ENCODE assay signal across 15 cellular contexts in the genomic region with DNA sequence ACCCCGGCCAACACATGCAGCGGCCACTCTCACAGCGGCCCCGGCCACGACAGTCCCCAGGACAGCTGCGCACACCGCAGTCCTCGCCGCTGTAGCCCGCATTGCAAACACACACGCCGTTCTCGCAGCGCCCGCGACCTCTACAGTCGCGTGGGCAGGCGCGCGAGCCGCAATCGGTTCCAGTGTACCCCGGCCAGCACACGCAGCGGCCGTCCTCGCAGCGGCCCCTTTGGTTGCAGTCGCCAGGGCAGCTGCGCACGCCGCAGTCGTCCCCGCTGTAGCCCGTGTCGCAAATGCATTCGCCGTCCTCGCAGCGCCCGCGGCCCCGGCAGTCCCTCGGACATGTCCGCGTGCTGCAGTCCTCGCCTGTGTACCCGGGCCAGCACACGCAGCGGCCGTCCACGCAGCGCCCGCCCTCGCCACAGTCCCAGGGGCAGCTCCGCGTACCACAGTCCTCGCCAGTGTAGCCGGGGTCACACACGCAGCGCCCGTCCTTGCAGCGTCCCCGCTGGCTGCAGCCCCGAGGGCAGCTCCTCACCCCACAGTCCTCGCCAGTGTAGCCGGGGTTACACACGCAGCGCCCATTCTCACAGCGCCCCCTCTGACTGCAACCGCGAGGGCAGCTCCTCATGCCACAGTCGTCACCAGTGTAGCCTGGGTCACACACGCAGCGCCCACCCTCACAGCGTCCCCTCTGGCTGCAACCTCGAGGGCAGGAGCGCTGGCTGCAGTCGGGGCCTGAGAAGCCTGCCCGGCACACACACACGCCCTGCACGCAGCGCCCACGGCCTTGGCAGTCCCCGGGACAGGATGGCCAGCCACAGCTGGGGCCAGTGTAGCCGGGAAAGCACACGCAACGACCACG. TPM values are rescaled to one million over a fixed set of nuclear protein-coding genes. Genes with fewer than 3 reads are reported as not detected.
DNase-seq lines count a peak whose midpoint lies in the region; ATAC-seq and TF ChIP-seq lines count a peak whose summit lies in the region.
"Had no signal": no experiment of that assay in that cellular context is flagged by ENCODE, and none has a peak within 500 bp of the region (broad histone marks: within the 10 kb centered on the region; RNA-seq: fewer than 3 reads in every experiment).

No MANE protein-coding gene starts in this region.

- peak overlapping the region; percentile 46 to 75 for H3K18ac ChIP-seq in mesenchymal stem cell (ENCODE audit: low read depth in 1 of 2, low read length in 2 of 2)

- peak; percentile 22 to 32 for ATAC-seq in activated naive CD4-positive, alpha-beta T cell treated with anti-CD3 and anti-CD28 coated beads, Interleukin-2, amount 50 U/mL, for 72 hours
- peak; percentile 25 for ATAC-seq in upper lobe of right lung
- no peak for ATAC-seq in GM21423 (IDR thresholded peaks at IDR 0.05; ENCODE audit: unreplicated experiment)
- ATAC-seq in GM21529 (IDR thresholded peaks at IDR 0.05; ENCODE audit: unreplicated experiment) = no peak
- no peak for ATAC-seq in stimulated activated memory B cell treated with anti-CD40 and anti-IgM and Interleukin-4, amounts not matched to agents 10 μg/mL and 1 μg/mL and 100 μg/mL, for 72 hours

- no peak overlapping the region for H3K27ac ChIP-seq in brain microvascular endothelial cell
- H3K27ac ChIP-seq in mesenchymal stem cell (ENCODE audit: low read length, poor library complexity, severe bottlenecking) = no peak overlapping the region
- H3K27ac ChIP-seq in upper lobe of right lung = no peak overlapping the region

- H3K9ac ChIP-seq in mesenchymal stem cell (ENCODE audit: low read length) = no peak overlapping the region

- no peak overlapping the region for H3K4me3 ChIP-seq in brain microvascular endothelial cell (ENCODE audit: low read depth, low read length)
- H3K4me3 ChIP-seq in mesenchymal stem cell (ENCODE audit: insufficient read depth in 1 of 2, low read depth in 1 of 2, low read length in 2 of 2) = peak overlapping the region in 1 of 2 experiments; percentile 14
- peak overlapping the region; percentile 8 for H3K4me3 ChIP-seq in upper lobe of right lung

- H3K79me1 ChIP-seq in mesenchymal stem cell (replicated peaks; ENCODE audit: low read length, poor library complexity, severe bottlenecking) = no peaks in the 10 kb centered on the region

- H3K36me3 Mint-ChIP-seq in activated naive CD4-positive, alpha-beta T cell treated with anti-CD3 and anti-CD28 coated beads, Interleukin-2, amount 50 U/mL, for 72 hours = no peaks in the 10 kb centered on the region
- H3K36me3 Mint-ChIP-seq in stimulated activated memory B cell treated with anti-CD40 and anti-IgM and Interleukin-4, amounts not matched to agents 10 μg/mL and 1 μg/mL and 100 μg/mL, for 72 hours = no peaks in the 10 kb centered on the region

- in situ Hi-C loops in brain microvascular endothelial cell (cut with HindIII; ENCODE audit: low pct_ligation_motif_present, low sequenced_read_pairs) = no loop called here

- peak overlapping the region in 1 of 2 experiments; percentile 85 for H3K14ac ChIP-seq in mesenchymal stem cell (ENCODE audit: low read length in 2 of 2)

- 71% methylated on average over 90 of the region's 90 CpGs for WGBS in mesenchymal stem cell

- no peak overlapping the region for H2BK15ac ChIP-seq in mesenchymal stem cell (ENCODE audit: low read depth, poor library complexity, severe bottlenecking)

- H3K27me3 ChIP-seq in brain microvascular endothelial cell (replicated peaks) (peaks cover 43% of the 10 kb centered on the region), mesenchymal stem cell (ENCODE audit: control insufficient read depth in 1 of 2, insufficient read depth in 1 of 2, low read length in 2 of 2) (peaks cover 0 to 53% of the 10 kb centered on the region in 2 experiments), upper lobe of right lung (peaks cover 22% of the 10 kb centered on the region)

- H3K4me3 Mint-ChIP-seq in stimulated activated memory B cell treated with anti-CD40 and anti-IgM and Interleukin-4, amounts not matched to agents 10 μg/mL and 1 μg/mL and 100 μg/mL, for 72 hours = no peak overlapping the region
- H3K4me3 Mint-ChIP-seq: activated CD4-positive, alpha-beta T cell treated with anti-CD3 and anti-CD28 coated beads, Interleukin-2, amount 10 ng/mL, durations not matched to agents 24 days and 14 days had no signal

- no peak overlapping the region for H3K4me2 ChIP-seq in mesenchymal stem cell (ENCODE audit: low read length, poor library complexity, severe bottlenecking)

- no peak for DNase-seq in activated naive CD4-positive, alpha-beta T cell treated with anti-CD3 and anti-CD28 coated beads, Interleukin-2, amount 50 U/mL, for 72 hours (ENCODE audit: low spot score in 2 of 2)
- DNase-seq in activated naive CD4-positive, alpha-beta T cell (lab: John Stamatoyannopoulos, UW) = no peak
- DNase-seq in brain microvascular endothelial cell (no peak), mesenchymal stem cell (no peak), upper lobe of right lung (no peak)
- DNase-seq: activated CD4-positive, alpha-beta T cell treated with anti-CD3 and anti-CD28 coated beads, Interleukin-2, amount 10 ng/mL, durations not matched to agents 24 days and 14 days; activated gamma-delta T cell treated with Interleukin-2 at 50 U/mL for 16 hours; foreskin fibroblast; MV-4-11; occipital lobe; stimulated activated CD4-positive, alpha-beta T cell treated with anti-CD3 and anti-CD28 coated beads, Interleukin-4, amount 100 ng/mL, for 24 hours; SW 1271 had no signal

- no peak overlapping the region for H2BK5ac ChIP-seq in mesenchymal stem cell (ENCODE audit: low read depth, low read length, poor library complexity, severe bottlenecking)

- H3K4ac ChIP-seq in mesenchymal stem cell (ENCODE audit: low read depth in 1 of 2, low read length in 2 of 2) = peak overlapping the region in 1 of 2 experiments; percentile 37

- H3K23ac ChIP-seq in mesenchymal stem cell (ENCODE audit: low read length in 2 of 2) = peak overlapping the region in 1 of 2 experiments; percentile 48

- no peak overlapping the region for H3K27ac Mint-ChIP-seq in activated naive CD4-positive, alpha-beta T cell treated with anti-CD3 and anti-CD28 coated beads, Interleukin-2, amount 50 U/mL, for 72 hours
- H3K27ac Mint-ChIP-seq in stimulated activated memory B cell treated with anti-CD40 and anti-IgM and Interleukin-4, amounts not matched to agents 10 μg/mL and 1 μg/mL and 100 μg/mL, for 72 hours = no peak overlapping the region
- H3K27ac Mint-ChIP-seq: activated CD4-positive, alpha-beta T cell treated with anti-CD3 and anti-CD28 coated beads, Interleukin-2, amount 10 ng/mL, durations not matched to agents 24 days and 14 days had no signal

- peak overlapping the region; percentile 6 to 95 for H2BK12ac ChIP-seq in mesenchymal stem cell (ENCODE audit: low read length in 2 of 2)

- peak overlapping the region; percentile 22 for H4K8ac ChIP-seq in mesenchymal stem cell (ENCODE audit: low read length)

- H2AFZ ChIP-seq in mesenchymal stem cell (ENCODE audit: low read depth, low read length) = no peak overlapping the region

- no peaks in the 10 kb centered on the region for H3K36me3 ChIP-seq in brain microvascular endothelial cell (replicated peaks)
- H3K36me3 ChIP-seq in mesenchymal stem cell (ENCODE audit: control insufficient read depth in 1 of 2, insufficient read depth in 2 of 2, low read depth in 1 of 2, low read length in 2 of 2) = peaks cover 0 to 74% of the 10 kb centered on the region in 2 experiments
- H3K36me3 ChIP-seq in upper lobe of right lung = peaks cover 19% of the 10 kb centered on the region

- no peak overlapping the region for H2BK120ac ChIP-seq in mesenchymal stem cell (ENCODE audit: low read depth, low read length)

- H3K4me1 ChIP-seq in mesenchymal stem cell (ENCODE audit: control insufficient read depth, insufficient read depth, low read depth, low read length) (peaks cover 4% of the 10 kb centered on the region), upper lobe of right lung (peaks cover 20% of the 10 kb centered on the region)

- peak overlapping the region; percentile 19 for H4K91ac ChIP-seq in mesenchymal stem cell (ENCODE audit: low read length)

- peak; percentile 26 for TF ChIP-seq CTCF in brain microvascular endothelial cell (IDR thresholded peaks at IDR 0.05; ENCODE audit: low read depth, low read length, missing control alignments)
- TF ChIP-seq CTCF in upper lobe of right lung (IDR thresholded peaks at IDR 0.05) = peak; percentile 6

- H2AK5ac ChIP-seq in mesenchymal stem cell (ENCODE audit: low read length, severe bottlenecking) = no peak overlapping the region

- peaks cover 72% of the 10 kb centered on the region for H3K27me3 Mint-ChIP-seq in stimulated activated memory B cell treated with anti-CD40 and anti-IgM and Interleukin-4, amounts not matched to agents 10 μg/mL and 1 μg/mL and 100 μg/mL, for 72 hours

- no peaks in the 10 kb centered on the region for H3K9me3 ChIP-seq in mesenchymal stem cell (ENCODE audit: control insufficient read depth, low read length)
- H3K9me3 ChIP-seq in upper lobe of right lung = no peaks in the 10 kb centered on the region

- H3K9me3 Mint-ChIP-seq in activated naive CD4-positive, alpha-beta T cell treated with anti-CD3 and anti-CD28 coated beads, Interleukin-2, amount 50 U/mL, for 72 hours = no peaks in the 10 kb centered on the region
- H3K9me3 Mint-ChIP-seq in stimulated activated memory B cell treated with anti-CD40 and anti-IgM and Interleukin-4, amounts not matched to agents 10 μg/mL and 1 μg/mL and 100 μg/mL, for 72 hours = no peaks in the 10 kb centered on the region
- H3K9me3 Mint-ChIP-seq: activated CD4-positive, alpha-beta T cell treated with anti-CD3 and anti-CD28 coated beads, Interleukin-2, amount 10 ng/mL, durations not matched to agents 24 days and 14 days had no signal

- peaks cover 7% of the 10 kb centered on the region for H3K4me1 Mint-ChIP-seq in stimulated activated memory B cell treated with anti-CD40 and anti-IgM and Interleukin-4, amounts not matched to agents 10 μg/mL and 1 μg/mL and 100 μg/mL, for 72 hours
- H3K4me1 Mint-ChIP-seq: activated CD4-positive, alpha-beta T cell treated with anti-CD3 and anti-CD28 coated beads, Interleukin-2, amount 10 ng/mL, durations not matched to agents 24 days and 14 days had no signal

- intact Hi-C loops in upper lobe of right lung (cut with DNase I) = no loop called here

RNA-seq across cellular contexts. Expression of gene TNXB, which starts 12.5 kb away (rescaled TPM):
- total RNA-seq in activated naive CD4-positive, alpha-beta T cell treated with anti-CD3 and anti-CD28 coated beads, Interleukin-2, amount 50 U/mL, for 72 hours = 10 to 100 TPM; 10.1 to 30.4 TPM
- polyA plus RNA-seq in mesenchymal stem cell (2013, experiment 1 of 2) = 3.9 TPM
- polyA plus RNA-seq in mesenchymal stem cell (2013, experiment 2 of 2) = 3.2 TPM
- total RNA-seq in upper lobe of right lung = 162 TPM

RNA-seq across cellular contexts. Expression of gene ATF6B, which starts 31.4 kb away (rescaled TPM):
- 100 to 1,000 TPM in 1 of 2 donors, 10 to 100 TPM in 1; 87.5 to 101 TPM for total RNA-seq in activated naive CD4-positive, alpha-beta T cell treated with anti-CD3 and anti-CD28 coated beads, Interleukin-2, amount 50 U/mL, for 72 hours
- polyA plus RNA-seq in mesenchymal stem cell (2013, experiment 1 of 2) = 68.3 TPM
- 66.3 TPM for polyA plus RNA-seq in mesenchymal stem cell (2013, experiment 2 of 2)
- 78.1 TPM for total RNA-seq in upper lobe of right lung

RNA-seq across cellular contexts. Expression of gene FKBPL, which starts 33.5 kb away (rescaled TPM):
- 10 to 100 TPM in 1 of 2 donors, 1 to 10 TPM in 1; 9.3 to 15.8 TPM for total RNA-seq in activated naive CD4-positive, alpha-beta T cell treated with anti-CD3 and anti-CD28 coated beads, Interleukin-2, amount 50 U/mL, for 72 hours
- polyA plus RNA-seq in mesenchymal stem cell (2013, experiment 1 of 2) = 4.3 TPM
- polyA plus RNA-seq in mesenchymal stem cell (2013, experiment 2 of 2) = 4.3 TPM
- 4.3 TPM for total RNA-seq in upper lobe of right lung

RNA-seq across cellular contexts. Expression of gene PRRT1, which starts 55.1 kb away (rescaled TPM):
- total RNA-seq in activated naive CD4-positive, alpha-beta T cell treated with anti-CD3 and anti-CD28 coated beads, Interleukin-2, amount 50 U/mL, for 72 hours = under 1 TPM; 0.77 to 0.84 TPM
- 8.0 TPM for polyA plus RNA-seq in mesenchymal stem cell (2013, experiment 1 of 2)
- 7.9 TPM for polyA plus RNA-seq in mesenchymal stem cell (2013, experiment 2 of 2)
- 1.4 TPM for total RNA-seq in upper lobe of right lung

RNA-seq across cellular contexts. Expression of gene PPT2, which starts 57.3 kb away (rescaled TPM):
- total RNA-seq in activated naive CD4-positive, alpha-beta T cell treated with anti-CD3 and anti-CD28 coated beads, Interleukin-2, amount 50 U/mL, for 72 hours = 10 to 100 TPM; 13.6 to 18.7 TPM
- 31.6 TPM for polyA plus RNA-seq in mesenchymal stem cell (2013, experiment 1 of 2)
- polyA plus RNA-seq in mesenchymal stem cell (2013, experiment 2 of 2) = 31.6 TPM
- 19.2 TPM for total RNA-seq in upper lobe of right lung

Comparison
In these comparisons a context has a peak if more than half of its experiments do, and no peak if none do; other contexts are left out.
1. ATAC-seq: peak in activated naive CD4-positive, alpha-beta T cell treated with anti-CD3 and anti-CD28 coated beads, Interleukin-2, amount 50 U/mL, for 72 hours (2 of 2) and upper lobe of right lung (single experiment); none in GM21423 (single experiment), GM21529 (single experiment) and stimulated activated memory B cell treated with anti-CD40 and anti-IgM and Interleukin-4, amounts not matched to agents 10 μg/mL and 1 μg/mL and 100 μg/mL, for 72 hours (single experiment).